In the genomic region with DNA sequence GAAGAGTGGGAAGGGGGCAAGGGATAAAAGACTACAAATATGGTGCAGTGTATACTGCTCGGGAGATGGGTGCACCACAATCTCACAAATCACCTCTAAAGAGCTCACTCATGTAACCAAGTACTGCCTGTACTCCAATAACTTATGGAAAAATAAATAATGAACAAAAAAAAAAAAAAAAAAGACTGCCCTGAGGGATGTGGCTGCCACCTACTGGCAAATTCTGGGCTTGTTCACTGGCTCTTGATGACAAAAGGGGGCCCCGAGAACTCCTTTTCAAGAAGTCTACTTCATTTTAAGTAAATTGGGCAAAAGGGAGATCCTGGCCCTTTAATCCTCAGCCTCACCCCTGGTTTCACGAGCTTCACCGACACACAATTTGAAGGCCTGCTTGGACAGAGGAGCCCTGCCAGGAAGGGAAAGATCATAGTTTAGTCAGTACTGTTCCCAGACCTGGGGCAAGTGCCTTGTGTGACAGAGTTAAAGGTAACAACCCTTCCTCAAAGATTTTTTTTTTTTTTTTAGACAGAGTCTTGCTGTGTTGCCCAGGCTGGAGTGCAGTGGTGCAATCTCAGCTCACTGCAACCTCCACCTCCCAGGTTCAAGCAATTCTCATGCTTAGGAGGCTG, we compare ENCODE assay signal across 9 cellular contexts. TPM values are rescaled to one million over a fixed set of nuclear protein-coding genes. Genes with fewer than 3 reads are reported as not detected.
DNase-seq lines count a peak whose midpoint lies in the region; ATAC-seq and TF ChIP-seq lines count a peak whose summit lies in the region.
"Had no signal": no experiment of that assay in that cellular context is flagged by ENCODE, and none has a peak within 500 bp of the region (broad histone marks: within the 10 kb centered on the region; RNA-seq: fewer than 3 reads in every experiment).

No MANE protein-coding gene starts in this region.

- H3K36me3 ChIP-seq in liver (ENCODE audit: control insufficient read depth in 4 of 4, insufficient read depth in 3 of 4, low read depth in 1 of 4, low read length in 3 of 4), result peaks cover 6 to 40% (median 38%) of the 10 kb centered on the region in 4 donors

- peak; percentile 18 for TF ChIP-seq CTCF in Calu3 (IDR thresholded peaks at IDR 0.05; ENCODE audit: unreplicated experiment)
- TF ChIP-seq CTCF in HFF-Myc (IDR thresholded peaks at IDR 0.05; ENCODE audit: low read depth, low read length, missing control alignments), result peak; percentile 54
- peak; percentile 19 for TF ChIP-seq CTCF in activated CD8-positive, alpha-beta T cell treated with anti-CD3 and anti-CD28 coated beads for 36 hours (IDR thresholded peaks at IDR 0.05)
- TF ChIP-seq CTCF in liver (IDR thresholded peaks at IDR 0.05; ENCODE audit: low read depth, low read length, missing input control), result peak; percentile 57

- H3K36me3 Mint-ChIP-seq in Calu3 (ENCODE audit: insufficient read depth, unreplicated experiment), result peaks cover 36% of the 10 kb centered on the region
- H3K36me3 Mint-ChIP-seq in activated CD8-positive, alpha-beta T cell treated with anti-CD3 and anti-CD28 coated beads for 36 hours (ENCODE audit: low read depth), result peaks cover 41% of the 10 kb centered on the region
- H3K36me3 Mint-ChIP-seq in stimulated activated naive B cell treated with anti-CD40 and anti-IgM and Interleukin-4, amounts not matched to agents 10 μg/mL and 1 μg/mL and 100 μg/mL, for 72 hours, result peaks cover 36 to 69% of the 10 kb centered on the region in 2 donors

- no peaks in the 10 kb centered on the region for H3K27me3 ChIP-seq in liver (ENCODE audit: control insufficient read depth in 4 of 4, insufficient read depth in 4 of 4, low read length in 3 of 4)

- no TSS peak for BruUV-seq in Calu3 (replicated peaks; lab: Mats Ljungman, UMichigan)

- no peaks in the 10 kb centered on the region for H3K9me3 ChIP-seq in liver (ENCODE audit: control insufficient read depth in 4 of 4, low read length in 3 of 4)

- CTCF ChIA-PET in Calu3 (lab: Charles Lee), result interaction anchor here (0.6 to 1.0 kb wide), 5 partner anchors 11 to 242 kb away, joined by 3 to 10 read pairs (median 4); no protein-coding TSS in a partner anchor
- CTCF ChIA-PET in activated CD8-positive, alpha-beta T cell treated with anti-CD3 and anti-CD28 coated beads for 36 hours (lab: Charles Lee), result interaction anchor here (0.8 to 2.5 kb wide), 14 partner anchors 9 to 183 kb away, joined by 3 to 10 read pairs (median 4); a partner anchor contains a TSS

- H3K27me3 Mint-ChIP-seq in Calu3 (ENCODE audit: unreplicated experiment), result no peaks in the 10 kb centered on the region
- no peaks in the 10 kb centered on the region for H3K27me3 Mint-ChIP-seq in activated CD8-positive, alpha-beta T cell treated with anti-CD3 and anti-CD28 coated beads for 36 hours
- H3K27me3 Mint-ChIP-seq in stimulated activated naive B cell treated with anti-CD40 and anti-IgM and Interleukin-4, amounts not matched to agents 10 μg/mL and 1 μg/mL and 100 μg/mL, for 72 hours, result no peaks in the 10 kb centered on the region
- H3K27me3 Mint-ChIP-seq: brain had no signal

- DNase-seq in Calu3 (peak; percentile 36), HFF-Myc (ENCODE audit: extremely low read depth, low read depth) (no peak), NCI-H2227 treated with DMSO at 0.1 percent for 48 hours (lab: John Stamatoyannopoulos, UW) (no peak), cortex of kidney (lab: John Stamatoyannopoulos, UW) (no peak)
- peak; percentile 67 for DNase-seq in activated CD8-positive, alpha-beta T cell treated with anti-CD3 and anti-CD28 coated beads for 36 hours
- DNase-seq in stimulated activated naive B cell treated with anti-CD40 and anti-IgM and Interleukin-4, amounts not matched to agents 10 μg/mL and 1 μg/mL and 100 μg/mL, for 72 hours, result no peak

- H3K4me1 Mint-ChIP-seq in Calu3 (ENCODE audit: low read depth, unreplicated experiment), result peaks cover 15% of the 10 kb centered on the region
- H3K4me1 Mint-ChIP-seq in activated CD8-positive, alpha-beta T cell treated with anti-CD3 and anti-CD28 coated beads for 36 hours (ENCODE audit: low read depth), result peaks cover 25% of the 10 kb centered on the region
- peaks cover 22 to 40% of the 10 kb centered on the region in 2 donors for H3K4me1 Mint-ChIP-seq in stimulated activated naive B cell treated with anti-CD40 and anti-IgM and Interleukin-4, amounts not matched to agents 10 μg/mL and 1 μg/mL and 100 μg/mL, for 72 hours

- no peak overlapping the region for H3K4me3 Mint-ChIP-seq in Calu3 (ENCODE audit: low read depth, unreplicated experiment)
- no peak overlapping the region for H3K4me3 Mint-ChIP-seq in activated CD8-positive, alpha-beta T cell treated with anti-CD3 and anti-CD28 coated beads for 36 hours
- H3K4me3 Mint-ChIP-seq in stimulated activated naive B cell treated with anti-CD40 and anti-IgM and Interleukin-4, amounts not matched to agents 10 μg/mL and 1 μg/mL and 100 μg/mL, for 72 hours, result no peak overlapping the region
- H3K4me3 Mint-ChIP-seq: brain had no signal

- H3K4me1 ChIP-seq in liver (ENCODE audit: control insufficient read depth in 4 of 4, insufficient read depth in 4 of 4, low read length in 3 of 4), result peaks cover 0 to 4% (median 3%) of the 10 kb centered on the region in 4 donors

- intact Hi-C loops in Calu3 (cut with micrococcal nuclease; ENCODE audit: unreplicated experiment), result no loop called here
- intact Hi-C loops in activated CD8-positive, alpha-beta T cell treated with anti-CD3 and anti-CD28 coated beads for 36 hours (cut with micrococcal nuclease), result no loop called here

- POLR2A ChIA-PET in activated CD8-positive, alpha-beta T cell treated with anti-CD3 and anti-CD28 coated beads for 36 hours (lab: Charles Lee), result interaction anchor here (0.5 to 0.7 kb wide), 3 partner anchors 10 to 25 kb away, joined by 3 read pairs; no protein-coding TSS in a partner anchor

- WGBS in liver, result 49% methylated on average over 4 of the region's 4 CpGs

- no peak for ATAC-seq in activated CD8-positive, alpha-beta T cell treated with anti-CD3 and anti-CD28 coated beads for 36 hours
- no peak for ATAC-seq in GM18867 (IDR thresholded peaks at IDR 0.05; ENCODE audit: unreplicated experiment)
- no peak for ATAC-seq in stimulated activated naive B cell treated with anti-CD40 and anti-IgM and Interleukin-4, amounts not matched to agents 10 μg/mL and 1 μg/mL and 100 μg/mL, for 72 hours (replicated peaks)

- H3K27ac ChIP-seq in liver (ENCODE audit: low read depth in 1 of 2, low read length in 2 of 2), result no peak overlapping the region

- H3K4me3 ChIP-seq in HFF-Myc (replicated peaks; ENCODE audit: low read depth, low read length), result no peak overlapping the region
- H3K4me3 ChIP-seq in liver (ENCODE audit: low read depth in 1 of 3, low read length in 3 of 3), result no peak overlapping the region

- H3K27ac Mint-ChIP-seq in Calu3 (ENCODE audit: unreplicated experiment), result no peak overlapping the region
- H3K27ac Mint-ChIP-seq in activated CD8-positive, alpha-beta T cell treated with anti-CD3 and anti-CD28 coated beads for 36 hours, result no peak overlapping the region
- no peak overlapping the region for H3K27ac Mint-ChIP-seq in stimulated activated naive B cell treated with anti-CD40 and anti-IgM and Interleukin-4, amounts not matched to agents 10 μg/mL and 1 μg/mL and 100 μg/mL, for 72 hours

- no peaks in the 10 kb centered on the region for H3K9me3 Mint-ChIP-seq in Calu3 (ENCODE audit: low read depth, unreplicated experiment)
- H3K9me3 Mint-ChIP-seq in activated CD8-positive, alpha-beta T cell treated with anti-CD3 and anti-CD28 coated beads for 36 hours, result no peaks in the 10 kb centered on the region
- H3K9me3 Mint-ChIP-seq in stimulated activated naive B cell treated with anti-CD40 and anti-IgM and Interleukin-4, amounts not matched to agents 10 μg/mL and 1 μg/mL and 100 μg/mL, for 72 hours, result no peaks in the 10 kb centered on the region

- peak; percentile 76 to 77 for TF ChIP-seq RAD21 in liver (IDR thresholded peaks at IDR 0.05)

- no peak overlapping the region for H3K9ac ChIP-seq in liver (ENCODE audit: low read depth in 1 of 2, low read length in 2 of 2)

TF ChIP-seq in liver, 16 proteins besides CTCF, POLR2A, EP300 and RAD21:
- peak in 1 of 2 donors; percentile 13 for TF ChIP-seq EGR1 (IDR thresholded peaks at IDR 0.05; ENCODE audit: low read depth in 2 of 2)
- no peak for TF ChIP-seq FOXA2 (IDR thresholded peaks at IDR 0.05)

RNA-seq across cellular contexts. Expression of a gene that starts 26.1 kb away (rescaled TPM):
- total RNA-seq in Calu3 (2022) (5.0 and 7.0 TPM in 2 replicates), liver (1 to 10 TPM in 1 of 2 donors, under 1 TPM in 1; 0.84 to 1.1 TPM)
- 1 to 10 TPM; 1.7 to 2.1 TPM for total RNA-seq in activated CD8-positive, alpha-beta T cell treated with anti-CD3 and anti-CD28 coated beads for 36 hours
- polyA plus RNA-seq in liver, result 1 to 10 TPM in 1 of 2 donors, under 1 TPM in 1; 0.19 to 1.3 TPM

RNA-seq across cellular contexts. Expression of a gene that starts 47.5 kb away (rescaled TPM):
- total RNA-seq in Calu3 (2022) (203 and 243 TPM in 2 replicates), liver (100 to 1,000 TPM in 1 of 2 donors, 10 to 100 TPM in 1; 66.7 to 236 TPM)
- 100 to 1,000 TPM; 480 to 529 TPM for total RNA-seq in activated CD8-positive, alpha-beta T cell treated with anti-CD3 and anti-CD28 coated beads for 36 hours
- 100 to 1,000 TPM; 121 to 276 TPM for polyA plus RNA-seq in liver

Comparison
In these comparisons a context has a peak if more than half of its experiments do, and no peak if none do; other contexts are left out.
1. DNase-seq: peak in Calu3 (single experiment) and activated CD8-positive, alpha-beta T cell treated with anti-CD3 and anti-CD28 coated beads for 36 hours (single experiment); none in HFF-Myc (single experiment), NCI-H2227 treated with DMSO at 0.1 percent for 48 hours (single experiment), cortex of kidney (single experiment) and stimulated activated naive B cell treated with anti-CD40 and anti-IgM and Interleukin-4, amounts not matched to agents 10 μg/mL and 1 μg/mL and 100 μg/mL, for 72 hours (single experiment).
2. Peak in every context shown above with its lines, with median percentiles within 50 percentile points of each other: CTCF ChIP-seq.